In genomic region chr20:37102571-37102970, GRCh38 we compare ENCODE assay signal across 14 cellular contexts. TPM values are rescaled to one million over a fixed set of nuclear protein-coding genes. Genes with fewer than 3 reads are reported as not detected.
DNase-seq lines count a peak whose midpoint lies in the region; ATAC-seq and TF ChIP-seq lines count a peak whose summit lies in the region.
"Had no signal": no experiment of that assay in that cellular context is flagged by ENCODE, and none has a peak within 500 bp of the region (broad histone marks: within the 10 kb centered on the region; RNA-seq: fewer than 3 reads in every experiment).

No MANE protein-coding gene starts in this region.

- H4K8ac ChIP-seq in IMR-90 (ENCODE audit: low read depth in 2 of 2, low read length in 2 of 2) = no peak overlapping the region

- H3K9me3 ChIP-seq in IMR-90 (ENCODE audit: control insufficient read depth, insufficient read depth, low read length) (no peaks in the 10 kb centered on the region), WERI-Rb-1 (ENCODE audit: severe bottlenecking) (no peaks in the 10 kb centered on the region), osteoblast (ENCODE audit: low read depth, low read length) (no peaks in the 10 kb centered on the region)
- H3K9me3 ChIP-seq: BE2C had no signal

- no peak for TF ChIP-seq RAD21 in IMR-90 (IDR thresholded peaks at IDR 0.05; ENCODE audit: low read length)

- no peak overlapping the region for H4K91ac ChIP-seq in IMR-90 (ENCODE audit: insufficient read depth, low read depth, low read length)

- POLR2A ChIA-PET in IMR-90 (lab: Charles Lee; ENCODE audit: unreplicated experiment) = no interaction called here

- H2BK20ac ChIP-seq in IMR-90 (ENCODE audit: low read depth, low read length) = no peak overlapping the region

- in situ Hi-C loops in IMR-90 (cut with MboI; ENCODE audit: low sequenced_read_pairs) = no loop called here

- H2AFZ ChIP-seq in IMR-90 (replicated peaks; ENCODE audit: low read length, poor library complexity) = peak overlapping the region; percentile 24
- peak overlapping the region; percentile 6 for H2AFZ ChIP-seq in osteoblast (ENCODE audit: low read length)

- H4K20me1 ChIP-seq in IMR-90 (ENCODE audit: insufficient read depth, low read length) (no peaks in the 10 kb centered on the region), osteoblast (ENCODE audit: insufficient read depth, low read length) (no peaks in the 10 kb centered on the region)

- no peak for TF ChIP-seq POLR2A in IMR-90 (IDR thresholded peaks at IDR 0.05; ENCODE audit: low read depth, low read length)

- H3K4ac ChIP-seq in IMR-90 (ENCODE audit: low read depth, low read length) = no peak overlapping the region

- no peak for TF ChIP-seq CTCF in IMR-90 (conservative IDR thresholded peaks at IDR 0.05; ENCODE audit: low read depth, low read length)
- TF ChIP-seq CTCF in WERI-Rb-1 (IDR thresholded peaks at IDR 0.05; ENCODE audit: low read depth, low read length) = no peak
- TF ChIP-seq CTCF in osteoblast (IDR thresholded peaks at IDR 0.05; ENCODE audit: extremely low read depth, low read depth, low read length) = no peak

- no peak overlapping the region for H3K18ac ChIP-seq in IMR-90 (ENCODE audit: low read depth, low read length)

- H3K4me1 ChIP-seq in IMR-90 (ENCODE audit: control insufficient read depth, insufficient read depth, low read length) = no peaks in the 10 kb centered on the region
- H3K4me1 ChIP-seq in osteoblast (ENCODE audit: insufficient read depth, low read length) = peaks cover 10% of the 10 kb centered on the region
- H3K4me1 ChIP-seq: BE2C had no signal

- dilution Hi-C loops in IMR-90 (cut with HindIII; ENCODE audit: low sequenced_read_pairs, unreplicated experiment) = no loop called here

- ATAC-seq in IMR-90 (ENCODE audit: low read depth) (no peak), HG03439 (IDR thresholded peaks at IDR 0.05; ENCODE audit: unreplicated experiment) (no peak), HG03469 (IDR thresholded peaks at IDR 0.05; ENCODE audit: unreplicated experiment) (no peak)

- no peak overlapping the region for H2AK9ac ChIP-seq in IMR-90 (replicated peaks; ENCODE audit: low read depth, low read length, poor library complexity)

- WGBS in IMR-90 (ENCODE audit: extremely low coverage in 2 of 2, insufficient read length in 1 of 2), 2 experiments = 79% methylated on average over 3 of the region's 6 CpGs; no CpG with 5 or more reads in 1 of the 2 experiments

- no peak overlapping the region for H2BK15ac ChIP-seq in IMR-90 (ENCODE audit: low read depth, low read length)

- no peak overlapping the region for H3K14ac ChIP-seq in IMR-90 (replicated peaks; ENCODE audit: low read depth, low read length)

- no TSS peak for BruUV-seq in IMR-90 (replicated peaks; lab: Mats Ljungman, UMichigan)

- no peaks in the 10 kb centered on the region for H3K9me1 ChIP-seq in IMR-90 (ENCODE audit: insufficient read depth, low read length)

- no peak overlapping the region for H3K4me3 ChIP-seq in IMR-90 (ENCODE audit: insufficient read depth, low read depth, low read length)
- H3K4me3 ChIP-seq in WERI-Rb-1 (ENCODE audit: low read depth, low read length) = no peak overlapping the region
- H3K4me3 ChIP-seq in osteoblast (ENCODE audit: insufficient read depth, low read length) = no peak overlapping the region

- no peak overlapping the region for H3K56ac ChIP-seq in IMR-90 (ENCODE audit: extremely low read depth, insufficient read depth, low read length)

- no peak overlapping the region for H3K27ac ChIP-seq in IMR-90 (ENCODE audit: insufficient read depth, low read length)
- H3K27ac ChIP-seq in WERI-Rb-1 = peak overlapping the region; percentile 28; the same call in 1 of the 2 replicates
- no peak overlapping the region for H3K27ac ChIP-seq in osteoblast (ENCODE audit: low read depth, low read length)
- H3K27ac ChIP-seq: C4-2B had no signal

- DNase-seq in NCI-H526 (lab: John Stamatoyannopoulos, UW) (peak; percentile 9 to 48), NCI-H526 treated with DMSO at 0.1 percent for 48 hours (lab: John Stamatoyannopoulos, UW) (no peak), IMR-90 (no peak), WERI-Rb-1 (peak; percentile 47), osteoblast (ENCODE audit: insufficient read length, low spot score, missing footprints) (no peak), AG08396 (ENCODE audit: low spot score) (no peak)
- DNase-seq: BE2C; CD4-positive, alpha-beta memory T cell; COR-L47; DMS53; H7 had no signal

- H3K23ac ChIP-seq in IMR-90 (ENCODE audit: low read depth, low read length) = no peak overlapping the region

- H4K5ac ChIP-seq in IMR-90 (ENCODE audit: low read depth, low read length) = no peak overlapping the region

- CTCF ChIA-PET in IMR-90 (lab: Yijun Ruan, JAX) = no interaction called here

- no peak overlapping the region for H2BK5ac ChIP-seq in IMR-90 (ENCODE audit: low read depth, low read length, poor library complexity, severe bottlenecking)

- no peaks in the 10 kb centered on the region for H3K79me1 ChIP-seq in IMR-90 (ENCODE audit: low read depth in 1 of 2, low read length in 2 of 2)

- H3K27me3 ChIP-seq in IMR-90 (ENCODE audit: control insufficient read depth, insufficient read depth, low read length) (no peaks in the 10 kb centered on the region), WERI-Rb-1 (ENCODE audit: insufficient read depth, low read depth, severe bottlenecking) (no peaks in the 10 kb centered on the region), osteoblast (ENCODE audit: insufficient read depth, low read length) (no peaks in the 10 kb centered on the region)
- H3K27me3 ChIP-seq: BE2C had no signal

- H3K36me3 ChIP-seq in IMR-90 (ENCODE audit: control insufficient read depth, insufficient read depth, low read length) = no peaks in the 10 kb centered on the region
- H3K36me3 ChIP-seq in WERI-Rb-1 = no peaks in the 10 kb centered on the region
- no peaks in the 10 kb centered on the region for H3K36me3 ChIP-seq in osteoblast (ENCODE audit: insufficient read depth, low read length)
- H3K36me3 ChIP-seq: BE2C had no signal

- no peak overlapping the region for H2AK5ac ChIP-seq in IMR-90 (ENCODE audit: low read depth, low read length)

- H3K9ac ChIP-seq in IMR-90 (ENCODE audit: low read depth, low read length) = no peak overlapping the region

- intact Hi-C loops in IMR-90 (cut with micrococcal nuclease) = no loop called here

- H3K4me2 ChIP-seq in IMR-90 (ENCODE audit: low read depth, low read length) (no peak overlapping the region), osteoblast (ENCODE audit: insufficient read depth, low read length) (no peak overlapping the region)

- H3K79me2 ChIP-seq in osteoblast (ENCODE audit: insufficient read depth, low read length) = no peaks in the 10 kb centered on the region

- H2BK120ac ChIP-seq in IMR-90 (ENCODE audit: low read depth, low read length) = no peak overlapping the region

TF ChIP-seq in IMR-90, 13 proteins besides CTCF, POLR2A, EP300 and RAD21:
- TF ChIP-seq SMC3 (IDR thresholded peaks at IDR 0.05; ENCODE audit: low read depth, low read length) (no peak), FOS (IDR thresholded peaks at IDR 0.05; ENCODE audit: low read depth, low read length) (no peak), RFX5 (IDR thresholded peaks at IDR 0.05; ENCODE audit: low read depth, low read length) (no peak), CEBPB (IDR thresholded peaks at IDR 0.05; ENCODE audit: low read depth, low read length) (no peak), MAZ (IDR thresholded peaks at IDR 0.05; ENCODE audit: borderline replicate concordance, low read depth, low read length) (no peak), USF2 (IDR thresholded peaks at IDR 0.05; ENCODE audit: low read depth, low read length) (no peak), CHD1 (IDR thresholded peaks at IDR 0.05; ENCODE audit: low read depth, low read length) (no peak), NFE2L2 (IDR thresholded peaks at IDR 0.05; ENCODE audit: low read depth, low read length) (no peak), MAFK (IDR thresholded peaks at IDR 0.05; ENCODE audit: low read depth, low read length) (no peak), ELK1 (IDR thresholded peaks at IDR 0.05; ENCODE audit: borderline replicate concordance, low read depth, low read length) (no peak), MXI1 (IDR thresholded peaks at IDR 0.05; ENCODE audit: borderline replicate concordance, low read depth, low read length) (no peak), BHLHE40 (IDR thresholded peaks at IDR 0.05; ENCODE audit: low read depth, low read length) (no peak)
TF ChIP-seq in IMR-90: peak in this region for 0.

RNA-seq across cellular contexts. Expression of gene RBL1, which starts 6.8 kb away (rescaled TPM):
- total RNA-seq in IMR-90 (2012; rRNA removed) (7.5 and 10.8 TPM in 2 replicates), osteoblast (8.8 and 9.8 TPM in 2 replicates)
- 2.6 and 3.3 TPM in 2 replicates for polyA plus RNA-seq in IMR-90 (2012; rRNA removed)
- polyA plus RNA-seq in IMR-90 (2012; cell fraction: cytosol; rRNA removed) = 0.42 and 0.84 TPM in 2 replicates
- 1.9 TPM in 2 replicates for polyA plus RNA-seq in IMR-90 (2012; cell fraction: nucleus; rRNA removed; ENCODE audit: low replicate concordance)

Comparison
In these comparisons a context has a peak if more than half of its experiments do, and no peak if none do; other contexts are left out.
1. DNase-seq: peak in NCI-H526 (2 of 2) and WERI-Rb-1 (single experiment); none in NCI-H526 treated with DMSO at 0.1 percent for 48 hours (single experiment), IMR-90 (single experiment), osteoblast (single experiment) and AG08396 (single experiment).